Comparison of ENCODE assay signal across 19 cellular contexts in the genomic region with DNA sequence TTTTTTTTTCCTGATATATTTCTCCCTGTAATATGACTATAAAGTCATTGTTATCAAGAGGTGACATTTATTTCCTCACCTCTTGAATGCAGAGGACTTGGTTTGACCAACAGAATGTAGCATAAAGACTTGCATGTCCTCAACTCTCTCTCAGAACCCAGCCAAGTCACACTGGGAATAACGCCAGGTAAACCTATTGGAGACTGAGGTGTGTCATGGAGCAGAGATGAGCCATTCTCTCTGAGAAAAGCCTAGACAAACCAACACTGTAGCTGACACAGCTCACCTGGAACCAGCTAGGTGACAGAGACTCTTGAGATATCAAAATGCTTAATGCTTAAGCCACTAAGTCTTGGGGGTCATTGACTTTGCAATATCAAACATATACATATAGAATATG.
A peak's percentile ranks its signal among the peaks of the same experiment; 100 is the strongest.
DNase-seq lines count a peak whose midpoint lies in the region; ATAC-seq, FAIRE-seq and TF ChIP-seq lines count a peak whose summit lies in the region.
"Had no signal": no experiment of that assay in that cellular context is flagged by ENCODE, and none has a peak within 500 bp of the region (broad histone marks: within the 10 kb centered on the region; RNA-seq: fewer than 3 reads in every experiment).

No MANE protein-coding gene starts in this region.

- DNase-seq in MCF 10A (ENCODE audit: unreplicated experiment): peak; percentile 26
- DNase-seq in breast epithelium (ENCODE audit: low spot score in 2 of 2): no peak
- peak; percentile 58 for DNase-seq in mammary epithelial cell
- DNase-seq in keratinocyte (ENCODE audit: low read depth, low spot score): no peak
- DNase-seq in G401 (ENCODE audit: low spot score): no peak
- DNase-seq: ACHN; BE2C; C1 segment of cervical spinal cord; Caco-2; CD4-positive, alpha-beta T cell; DMS79 treated with DMSO at 0.1 percent for 48 hours; GM23248 had no signal

- H3K79me2 ChIP-seq in mammary epithelial cell (ENCODE audit: insufficient read depth, low read length) (no peaks in the 10 kb centered on the region), keratinocyte (ENCODE audit: control insufficient read depth, insufficient read depth, low read length) (no peaks in the 10 kb centered on the region)

- H3K9me1 ChIP-seq in keratinocyte (ENCODE audit: control insufficient read depth, extremely low read depth, insufficient read depth, low read length): no peaks in the 10 kb centered on the region

- no peak overlapping the region for H3K9ac ChIP-seq in mammary epithelial cell (ENCODE audit: insufficient read depth, low read length)
- H3K9ac ChIP-seq in keratinocyte (ENCODE audit: control insufficient read depth, extremely low read depth, insufficient read depth, low read length): no peak overlapping the region
- H3K9ac ChIP-seq: GM23248 had no signal

- TF ChIP-seq CTCF in MCF 10A (IDR thresholded peaks at IDR 0.05; ENCODE audit: unreplicated experiment) (no peak), breast epithelium (IDR thresholded peaks at IDR 0.05) (no peak), mammary epithelial cell (conservative IDR thresholded peaks at IDR 0.05 in 1 of 2, IDR thresholded peaks at IDR 0.05 in 1 of 2; ENCODE audit: extremely low read depth in 1 of 2, insufficient read depth in 1 of 2, low read depth in 1 of 2, low read length in 2 of 2) (no peak), keratinocyte (optimal IDR thresholded peaks at IDR 0.05 in 1 of 3, IDR thresholded peaks at IDR 0.05 in 1 of 3, conservative IDR thresholded peaks at IDR 0.05 in 1 of 3; ENCODE audit: extremely low read depth in 1 of 3, insufficient read depth in 2 of 3, low read length in 3 of 3) (no peak)

- H3K27ac ChIP-seq in breast epithelium (no peak overlapping the region), mammary epithelial cell (ENCODE audit: insufficient read depth, low read depth, low read length) (no peak overlapping the region), keratinocyte (ENCODE audit: control insufficient read depth, insufficient read depth, low read length) (no peak overlapping the region)
- H3K27ac ChIP-seq: GM23248 had no signal

- ATAC-seq in GM19455 (IDR thresholded peaks at IDR 0.05; ENCODE audit: unreplicated experiment): no peak
- ATAC-seq: GM12878, HepG2 had no signal

- no peaks in the 10 kb centered on the region for H3K36me3 ChIP-seq in breast epithelium
- H3K36me3 ChIP-seq in mammary epithelial cell (ENCODE audit: insufficient read depth, low read length): no peaks in the 10 kb centered on the region
- H3K36me3 ChIP-seq in keratinocyte (ENCODE audit: control insufficient read depth in 2 of 2, extremely low read depth in 1 of 2, insufficient read depth in 2 of 2, low read length in 2 of 2): no peaks in the 10 kb centered on the region
- H3K36me3 ChIP-seq: BE2C, HAP-1 had no signal

- H3K36me3 Mint-ChIP-seq in MCF 10A (ENCODE audit: insufficient read depth, unreplicated experiment): no peaks in the 10 kb centered on the region
- H3K36me3 Mint-ChIP-seq: IgD-negative memory B cell had no signal

- H3K27ac Mint-ChIP-seq in MCF 10A (ENCODE audit: low read depth, unreplicated experiment): no peak overlapping the region
- H3K27ac Mint-ChIP-seq: CD4-positive, alpha-beta T cell; IgD-negative memory B cell had no signal

- H3K4me3 ChIP-seq in breast epithelium (no peak overlapping the region), mammary epithelial cell (replicated peaks in 1 of 3; ENCODE audit: insufficient read depth in 1 of 3, low read depth in 2 of 3, low read length in 3 of 3) (no peak overlapping the region), keratinocyte (ENCODE audit: control insufficient read depth in 2 of 3, extremely low read depth in 1 of 3, insufficient read depth in 2 of 3, low read depth in 1 of 3, low read length in 3 of 3) (no peak overlapping the region)
- H3K4me3 ChIP-seq: GM12878, GM23248, HAP-1 had no signal

- H3K4me3 Mint-ChIP-seq in MCF 10A (ENCODE audit: unreplicated experiment): no peak overlapping the region
- H3K4me3 Mint-ChIP-seq: CD4-positive, alpha-beta T cell; IgD-negative memory B cell had no signal

- POLR2A ChIA-PET in MCF 10A (lab: Yijun Ruan, JAX): interaction anchor here (0.6 kb wide), 2 partner anchors 117 to 446 kb away, joined by 3 read pairs; no protein-coding TSS in a partner anchor

- H3K27me3 ChIP-seq in breast epithelium: no peaks in the 10 kb centered on the region
- no peaks in the 10 kb centered on the region for H3K27me3 ChIP-seq in mammary epithelial cell (ENCODE audit: insufficient read depth, low read length)
- H3K27me3 ChIP-seq in keratinocyte (ENCODE audit: control insufficient read depth, extremely low read depth, insufficient read depth, low read length): no peaks in the 10 kb centered on the region
- H3K27me3 ChIP-seq: BE2C had no signal

- intact Hi-C loops in MCF 10A (cut with micrococcal nuclease): no loop called here
- intact Hi-C loops in breast epithelium (cut with DNase I; ENCODE audit: low total_unique reads): no loop called here
- intact Hi-C loops in mammary epithelial cell (cut with micrococcal nuclease): no loop called here

- no peaks in the 10 kb centered on the region for H4K20me1 ChIP-seq in mammary epithelial cell (ENCODE audit: insufficient read depth, low read length)
- no peaks in the 10 kb centered on the region for H4K20me1 ChIP-seq in keratinocyte (ENCODE audit: control insufficient read depth, extremely low read depth, insufficient read depth, low read length)

- H3K4me2 ChIP-seq in mammary epithelial cell (ENCODE audit: insufficient read depth, low read depth, low read length) (no peak overlapping the region), keratinocyte (ENCODE audit: control insufficient read depth, extremely low read depth, insufficient read depth, low read depth, low read length) (no peak overlapping the region)

- H3K4me1 ChIP-seq in breast epithelium (no peaks in the 10 kb centered on the region), mammary epithelial cell (ENCODE audit: insufficient read depth, low read length) (peaks cover 20% of the 10 kb centered on the region), keratinocyte (ENCODE audit: control insufficient read depth, extremely low read depth, insufficient read depth, low read length) (no peaks in the 10 kb centered on the region)
- H3K4me1 ChIP-seq: BE2C, Caco-2, HAP-1 had no signal

- no peaks in the 10 kb centered on the region for H3K27me3 Mint-ChIP-seq in MCF 10A (ENCODE audit: insufficient read depth, unreplicated experiment)
- H3K27me3 Mint-ChIP-seq: CD4-positive, alpha-beta T cell; IgD-negative memory B cell had no signal

- H2AFZ ChIP-seq in mammary epithelial cell (ENCODE audit: low read depth, low read length): no peak overlapping the region
- H2AFZ ChIP-seq in keratinocyte (ENCODE audit: control insufficient read depth, low read length): no peak overlapping the region
- H2AFZ ChIP-seq: GM23248 had no signal

- H3K9me3 ChIP-seq in breast epithelium (no peaks in the 10 kb centered on the region), mammary epithelial cell (replicated peaks; ENCODE audit: insufficient read depth, low read length) (no peaks in the 10 kb centered on the region), keratinocyte (ENCODE audit: control insufficient read depth, low read depth, low read length) (no peaks in the 10 kb centered on the region)
- H3K9me3 ChIP-seq: BE2C, Caco-2, HAP-1 had no signal

- no peak for TF ChIP-seq POLR2A in breast epithelium (IDR thresholded peaks at IDR 0.05)

- BruUV-seq in MCF 10A (replicated peaks; lab: Mats Ljungman, UMichigan) (no TSS peak), mammary epithelial cell (replicated peaks; lab: Mats Ljungman, UMichigan) (no TSS peak)

- in situ Hi-C loops in mammary epithelial cell (cut with MboI; ENCODE audit: low sequenced_read_pairs in 2 of 2) (no loop called here), G401 (cut with HindIII; ENCODE audit: low sequenced_read_pairs) (no loop called here)

- WGBS in mammary epithelial cell (ENCODE audit: low coverage, missing lambda C conversion rate): 75% methylated on average over 1 of the region's 1 CpG

- CTCF ChIA-PET in MCF 10A (lab: Yijun Ruan, JAX): interaction anchor here (0.6 kb wide), 1 partner anchor 251 kb away, joined by 3 read pairs; no protein-coding TSS in a partner anchor
- CTCF ChIA-PET in mammary epithelial cell (lab: Charles Lee; ENCODE audit: low non-redundant PET): no interaction called here

- FAIRE-seq in keratinocyte (lab: Jason Lieb, UNC): peak; percentile 32
- FAIRE-seq: A204.1, D721Med, GM12878, HepG2 had no signal

- peaks cover 4% of the 10 kb centered on the region for H3K9me3 Mint-ChIP-seq in MCF 10A (ENCODE audit: unreplicated experiment)

- dilution Hi-C loops in mammary epithelial cell (cut with HindIII; ENCODE audit: low sequenced_read_pairs) (no loop called here), keratinocyte (cut with MboI; ENCODE audit: extremely low pct_ligation_motif_present, low sequenced_read_pairs) (no loop called here)

- peaks cover 22% of the 10 kb centered on the region for H3K4me1 Mint-ChIP-seq in MCF 10A (ENCODE audit: insufficient read depth, unreplicated experiment)
- H3K4me1 Mint-ChIP-seq: IgD-negative memory B cell had no signal

Comparison
In these comparisons a context has a peak if more than half of its experiments do, and no peak if none do; other contexts are left out.
1. DNase-seq: peak in MCF 10A (single experiment) and mammary epithelial cell (single experiment); none in breast epithelium (0 of 2), keratinocyte (single experiment) and G401 (single experiment).